13 cellular contexts compared by ENCODE assay signal in genomic region chr4:33714971-33715370, GRCh38.
A peak's percentile ranks its signal among the peaks of the same experiment; 100 is the strongest.
DNase-seq lines count a peak whose midpoint lies in the region; ATAC-seq and TF ChIP-seq lines count a peak whose summit lies in the region.
"Had no signal": no experiment of that assay in that cellular context is flagged by ENCODE, and none has a peak within 500 bp of the region (broad histone marks: within the 10 kb centered on the region; RNA-seq: fewer than 3 reads in every experiment).

No MANE protein-coding gene starts in this region.

- TF ChIP-seq CTCF in AG09309 (IDR thresholded peaks at IDR 0.05; ENCODE audit: control insufficient read depth, insufficient read depth, low read depth, low read length, missing control alignments) (no peak), fibroblast of villous mesenchyme (IDR thresholded peaks at IDR 0.05; ENCODE audit: insufficient read depth, low read depth, low read length) (no peak)

- no peak overlapping the region for H2BK12ac ChIP-seq in neuronal stem cell (ENCODE audit: low read length)

- no CpG with 5 or more reads among the region's 1 CpG for WGBS in neuronal stem cell (ENCODE audit: extremely low coverage in 2 of 2, insufficient read length in 2 of 2, insufficient replicate concordance in 1 of 2), 2 donors

- DNase-seq in AG09309 (ENCODE audit: low read depth) (peak; percentile 13), HCEC 1CT (peak; percentile 59), fibroblast of villous mesenchyme (ENCODE audit: low read depth) (peak; percentile 70), neuronal stem cell (ENCODE audit: low spot score) (no peak), NCI-H446 treated with DMSO at 0.1 percent for 48 hours (lab: John Stamatoyannopoulos, UW) (no peak)
- DNase-seq: ACHN; AML-193; Caco-2; CD4-positive, alpha-beta T cell; GM23248 had no signal

- no peaks in the 10 kb centered on the region for H3K4me1 ChIP-seq in neuronal stem cell (ENCODE audit: control insufficient read depth in 2 of 2, insufficient read depth in 1 of 2, low read depth in 1 of 2, low read length in 2 of 2)
- H3K4me1 ChIP-seq: Caco-2, HAP-1 had no signal

- H3K4ac ChIP-seq in neuronal stem cell (ENCODE audit: low read length), result no peak overlapping the region

- H3K4me3 ChIP-seq in AG09309 (ENCODE audit: control insufficient read depth, low read depth, low read length) (no peak overlapping the region), fibroblast of villous mesenchyme (ENCODE audit: low read depth, low read length) (no peak overlapping the region), neuronal stem cell (ENCODE audit: low read length in 2 of 2) (no peak overlapping the region)
- H3K4me3 ChIP-seq: GM23248, HAP-1 had no signal

- no peaks in the 10 kb centered on the region for H3K36me3 ChIP-seq in neuronal stem cell (replicated peaks in 1 of 2; ENCODE audit: control insufficient read depth in 2 of 2, insufficient read depth in 2 of 2, low read length in 2 of 2)
- H3K36me3 ChIP-seq: HAP-1 had no signal

- H3K14ac ChIP-seq in neuronal stem cell (ENCODE audit: low read length), result no peak overlapping the region

- no peak overlapping the region for H2AK5ac ChIP-seq in neuronal stem cell (ENCODE audit: low read depth, low read length)

- peaks cover 0 to 1% of the 10 kb centered on the region in 2 donors for H3K9me3 ChIP-seq in neuronal stem cell (replicated peaks in 1 of 2; ENCODE audit: control insufficient read depth in 2 of 2, insufficient read depth in 1 of 2, low read depth in 1 of 2, low read length in 2 of 2)
- H3K9me3 ChIP-seq: Caco-2, HAP-1 had no signal

- H2BK15ac ChIP-seq in neuronal stem cell (ENCODE audit: low read length), result no peak overlapping the region

- H4K8ac ChIP-seq in neuronal stem cell (ENCODE audit: low read depth, low read length), result no peak overlapping the region

- H3K18ac ChIP-seq in neuronal stem cell (ENCODE audit: low read length), result no peak overlapping the region

- no peaks in the 10 kb centered on the region for H3K79me1 ChIP-seq in neuronal stem cell (ENCODE audit: low read depth, low read length)

- no peak overlapping the region for H2AFZ ChIP-seq in neuronal stem cell (ENCODE audit: low read length)
- H2AFZ ChIP-seq: GM23248 had no signal

- H3K9ac ChIP-seq in neuronal stem cell (ENCODE audit: low read depth, low read length, poor library complexity), result no peak overlapping the region
- H3K9ac ChIP-seq: GM23248 had no signal

- no peak overlapping the region for H3K4me2 ChIP-seq in neuronal stem cell (ENCODE audit: insufficient read depth, low read length, poor library complexity, severe bottlenecking)

- ATAC-seq in GM21360 (IDR thresholded peaks at IDR 0.05; ENCODE audit: unreplicated experiment), result no peak

- no peak overlapping the region for H4K91ac ChIP-seq in neuronal stem cell (ENCODE audit: low read depth, low read length, poor library complexity)

- H3K23ac ChIP-seq in neuronal stem cell (ENCODE audit: low read depth, low read length, poor library complexity), result no peak overlapping the region

- no peaks in the 10 kb centered on the region for H3K27me3 ChIP-seq in neuronal stem cell (ENCODE audit: control insufficient read depth in 3 of 3, insufficient read depth in 3 of 3, low read depth in 1 of 3, low read length in 3 of 3)

- no peak overlapping the region for H2BK5ac ChIP-seq in neuronal stem cell (ENCODE audit: low read length)

- H3K27ac ChIP-seq in neuronal stem cell (replicated peaks; ENCODE audit: low read length), result no peak overlapping the region
- H3K27ac ChIP-seq: C4-2B, GM23248 had no signal

- no peak overlapping the region for H2BK120ac ChIP-seq in neuronal stem cell (ENCODE audit: low read depth, low read length)

Comparison
In these comparisons a context has a peak if more than half of its experiments do, and no peak if none do; other contexts are left out.
1. DNase-seq: peak in AG09309 (single experiment), HCEC 1CT (single experiment) and fibroblast of villous mesenchyme (single experiment); none in neuronal stem cell (single experiment) and NCI-H446 treated with DMSO at 0.1 percent for 48 hours (single experiment).